Comparison of ENCODE assay signal across 21 cellular contexts in the genomic region with DNA sequence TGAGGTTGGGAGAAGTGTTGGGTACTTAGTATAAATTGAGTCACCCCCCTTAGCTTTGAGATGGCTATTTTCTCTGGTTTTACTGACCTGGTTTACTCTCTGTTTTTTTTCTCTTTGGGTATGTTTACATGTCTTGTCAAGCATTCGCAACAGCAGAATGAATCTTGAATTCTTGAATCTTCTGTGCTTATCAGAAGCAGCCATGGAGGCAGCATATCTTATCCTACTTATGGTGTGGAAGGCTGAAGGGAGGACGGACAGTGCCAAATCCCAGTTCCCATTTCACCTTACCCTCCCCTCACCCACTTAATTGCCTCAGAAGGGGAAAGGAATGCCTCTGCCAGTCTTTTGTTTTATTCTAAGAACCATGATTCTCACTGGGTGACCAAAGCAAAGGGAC. TPM values are rescaled to one million over a fixed set of nuclear protein-coding genes. Genes with fewer than 3 reads are reported as not detected.
DNase-seq lines count a peak whose midpoint lies in the region; ATAC-seq, FAIRE-seq and TF ChIP-seq lines count a peak whose summit lies in the region.
"Had no signal": no experiment of that assay in that cellular context is flagged by ENCODE, and none has a peak within 500 bp of the region (broad histone marks: within the 10 kb centered on the region; RNA-seq: fewer than 3 reads in every experiment).

No MANE protein-coding gene starts in this region.

- no peak for TF ChIP-seq POLR2A in K562 (conservative IDR thresholded peaks at IDR 0.05)

- peaks cover 4% of the 10 kb centered on the region for H3K27me3 Mint-ChIP-seq in GM23338 (ENCODE audit: insufficient read depth, low read depth, poor library complexity)
- H3K27me3 Mint-ChIP-seq in neural progenitor cell (ENCODE audit: insufficient read depth, low read depth), result no peaks in the 10 kb centered on the region

- peaks cover 70% of the 10 kb centered on the region for H4K20me1 ChIP-seq in GM23338 (replicated peaks; ENCODE audit: insufficient read depth)
- H4K20me1 ChIP-seq in Loucy (ENCODE audit: insufficient read depth, low read length, poor library complexity, severe bottlenecking), result peaks cover 76% of the 10 kb centered on the region
- peaks cover 63% of the 10 kb centered on the region for H4K20me1 ChIP-seq in K562 (replicated peaks; ENCODE audit: control insufficient read depth, insufficient read depth, low read length)
- H4K20me1 ChIP-seq in neural progenitor cell (ENCODE audit: low read depth), result peaks cover 83% of the 10 kb centered on the region

- intact Hi-C loops in K562 (cut with micrococcal nuclease), result no loop called here
- intact Hi-C loops in colonic mucosa (cut with DNase I), result no loop called here

- H3K36me3 ChIP-seq in GM23338 (ENCODE audit: insufficient read depth) (no peaks in the 10 kb centered on the region), Loucy (ENCODE audit: insufficient read depth, low read length) (peaks cover 8% of the 10 kb centered on the region; the same call in 1 of the 2 replicates), K562 (ENCODE audit: control insufficient read depth, insufficient read depth, low read length) (peaks cover 71% of the 10 kb centered on the region), neural progenitor cell (no peaks in the 10 kb centered on the region), colonic mucosa (no peaks in the 10 kb centered on the region)

- H3F3A ChIP-seq in GM23338 (replicated peaks; ENCODE audit: low read depth), result no peaks in the 10 kb centered on the region
- no peaks in the 10 kb centered on the region for H3F3A ChIP-seq in Loucy (ENCODE audit: low read depth)
- peaks cover 25% of the 10 kb centered on the region for H3F3A ChIP-seq in neural progenitor cell (ENCODE audit: low read depth)

- no peak for TF ChIP-seq RAD21 in K562 (CRISPR knock-in tag; conservative IDR thresholded peaks at IDR 0.05 in 1 of 2, IDR thresholded peaks at IDR 0.05 in 1 of 2)

- no TSS peak for BruUV-seq in K562 (replicated peaks; lab: Mats Ljungman, UMichigan)

- TF ChIP-seq CTCF in GM23338 (conservative IDR thresholded peaks at IDR 0.05; ENCODE audit: low read depth in 2 of 2), result no peak
- TF ChIP-seq CTCF in Loucy (conservative IDR thresholded peaks at IDR 0.05; ENCODE audit: low read length), result no peak
- TF ChIP-seq CTCF in K562 (IDR thresholded peaks at IDR 0.05 in 2 of 3, conservative IDR thresholded peaks at IDR 0.05 in 1 of 3; ENCODE audit: insufficient read depth in 2 of 3, low read depth in 1 of 3, low read length in 3 of 3), result no peak
- TF ChIP-seq CTCF in neural progenitor cell (IDR thresholded peaks at IDR 0.05), result no peak
- TF ChIP-seq CTCF in colonic mucosa (IDR thresholded peaks at IDR 0.05), result no peak

- H3K4me1 ChIP-seq in GM23338 (ENCODE audit: insufficient read depth), result peaks cover 61% of the 10 kb centered on the region
- H3K4me1 ChIP-seq in Loucy (ENCODE audit: insufficient read depth, low read length, poor library complexity, severe bottlenecking), result peaks cover 47% of the 10 kb centered on the region
- peaks cover 16 to 51% of the 10 kb centered on the region in 2 experiments for H3K4me1 ChIP-seq in K562 (replicated peaks in 1 of 2; ENCODE audit: control insufficient read depth in 2 of 2, insufficient read depth in 2 of 2, low read length in 2 of 2)
- peaks cover 38% of the 10 kb centered on the region for H3K4me1 ChIP-seq in neural progenitor cell
- H3K4me1 ChIP-seq in colonic mucosa, result no peaks in the 10 kb centered on the region

- H3K27me3 ChIP-seq in GM23338 (ENCODE audit: insufficient read depth) (no peaks in the 10 kb centered on the region), Loucy (ENCODE audit: insufficient read depth, low read length, poor library complexity, severe bottlenecking) (no peaks in the 10 kb centered on the region), K562 (ENCODE audit: control insufficient read depth in 2 of 2, insufficient read depth in 2 of 2, low read length in 2 of 2) (no peaks in the 10 kb centered on the region), neural progenitor cell (no peaks in the 10 kb centered on the region), colonic mucosa (no peaks in the 10 kb centered on the region)
- H3K27me3 ChIP-seq: testis had no signal

- H2AFZ ChIP-seq in GM23338 (no peak overlapping the region), Loucy (ENCODE audit: low read length) (no peak overlapping the region), K562 (ENCODE audit: low read depth, low read length) (no peak overlapping the region), neural progenitor cell (replicated peaks) (no peak overlapping the region)

- ATAC-seq in GM23338 (no peak), K562 (no peak), HG02798 (IDR thresholded peaks at IDR 0.05; ENCODE audit: poor library complexity, unreplicated experiment) (no peak)
- ATAC-seq: mucosa of descending colon had no signal

- H3K4me1 Mint-ChIP-seq in GM23338 (peaks cover 54% of the 10 kb centered on the region), neural progenitor cell (peaks cover 26% of the 10 kb centered on the region)

- H3K9me3 ChIP-seq in Loucy (ENCODE audit: insufficient read depth, low read depth, low read length) (no peaks in the 10 kb centered on the region), K562 (replicated peaks; ENCODE audit: control insufficient read depth, insufficient read depth, low read depth, low read length) (no peaks in the 10 kb centered on the region), neural progenitor cell (ENCODE audit: low read depth) (no peaks in the 10 kb centered on the region), colonic mucosa (no peaks in the 10 kb centered on the region)
- H3K9me3 ChIP-seq: mucosa of descending colon, testis had no signal

- H3K9me2 ChIP-seq in GM23338 (ENCODE audit: insufficient read depth) (no peaks in the 10 kb centered on the region), Loucy (replicated peaks; ENCODE audit: low read depth, low read length) (no peaks in the 10 kb centered on the region)

- H3K27ac ChIP-seq in GM23338 (ENCODE audit: low read depth) (peak overlapping the region; percentile 23; the same call in 1 of the 2 replicates), K562 (ENCODE audit: extremely low read depth, low read depth, low read length) (peak overlapping the region; percentile 2; the same call in 1 of the 3 replicates), neural progenitor cell (no peak overlapping the region), colonic mucosa (no peak overlapping the region)
- H3K27ac ChIP-seq: KMS-11, testis had no signal

- H3K9me3 Mint-ChIP-seq in GM23338 (no peaks in the 10 kb centered on the region; the same call in 2 of the 3 replicates), neural progenitor cell (no peaks in the 10 kb centered on the region)

- POLR2A ChIA-PET in K562 (lab: Yijun Ruan, JAX), result interaction anchor here (1.5 to 3.4 kb wide), 2 partner anchors 11 to 30 kb away, joined by 3 to 17 read pairs; no protein-coding TSS in a partner anchor

- H3K4me2 ChIP-seq in GM23338, result peak overlapping the region; percentile 85
- H3K4me2 ChIP-seq in Loucy (ENCODE audit: low read depth, low read length, poor library complexity, severe bottlenecking), result peak overlapping the region; percentile 91
- H3K4me2 ChIP-seq in K562 (ENCODE audit: insufficient read depth, low read length), result peak overlapping the region; percentile 10; the same call in 1 of the 2 replicates
- H3K4me2 ChIP-seq in neural progenitor cell, result peak overlapping the region; percentile 100

- peak; percentile 37 for DNase-seq in GM23338 (ENCODE audit: low spot score)
- peak in 1 of 4 experiments; percentile 50 for DNase-seq in K562 (ENCODE audit: extremely low read depth in 1 of 4, low spot score in 3 of 4)
- peak; percentile 29 for DNase-seq in neural progenitor cell (ENCODE audit: low spot score)
- no peak for DNase-seq in colonic mucosa
- no peak for DNase-seq in activated effector memory CD4-positive, alpha-beta T cell treated with anti-CD3 and anti-CD28 coated beads, Interleukin-2, amount 50 U/mL, for 16 hours
- DNase-seq: activated CD4-positive, alpha-beta T cell treated with anti-CD3 and anti-CD28 coated beads for 48 hours; amygdala; Calu3; mucosa of descending colon; NCI-H1092; NCI-H526 treated with DMSO at 0.1 percent for 48 hours; stimulated activated CD4-positive, alpha-beta T cell treated with anti-CD3 and anti-CD28 coated beads, Interleukin-4, amount 100 ng/mL, for 24 hours; testis had no signal

- H3K9me1 ChIP-seq in K562 (ENCODE audit: control insufficient read depth, insufficient read depth, low read length), result peaks cover 21% of the 10 kb centered on the region

- peaks cover 22% of the 10 kb centered on the region for H3K36me3 Mint-ChIP-seq in GM23338 (ENCODE audit: low read depth)
- peaks cover 7% of the 10 kb centered on the region for H3K36me3 Mint-ChIP-seq in neural progenitor cell

- H3K79me2 ChIP-seq in GM23338 (replicated peaks; ENCODE audit: insufficient read depth), result peaks cover 87% of the 10 kb centered on the region
- peaks cover 86% of the 10 kb centered on the region for H3K79me2 ChIP-seq in Loucy (ENCODE audit: insufficient read depth, low read length)
- peaks cover 96% of the 10 kb centered on the region for H3K79me2 ChIP-seq in K562 (ENCODE audit: control insufficient read depth, insufficient read depth, low read length)
- peaks cover 86% of the 10 kb centered on the region for H3K79me2 ChIP-seq in neural progenitor cell (ENCODE audit: low read depth)

- 0 out of 2 replicates have a peak, but pooled peaks have one; percentile 23 for TF ChIP-seq EP300 in K562 (IDR thresholded peaks at IDR 0.05; ENCODE audit: low read length)

- WGBS in K562 (ENCODE audit: insufficient coverage, low coverage, missing lambda C conversion rate), result 0% methylated on average over 2 of the region's 2 CpGs

- peak overlapping the region; percentile 88 for H3K4me3 ChIP-seq in GM23338
- peak overlapping the region; percentile 88 for H3K4me3 ChIP-seq in Loucy (ENCODE audit: low read length, poor library complexity, severe bottlenecking)
- no peak overlapping the region for H3K4me3 ChIP-seq in K562
- H3K4me3 ChIP-seq in neural progenitor cell, result no peak overlapping the region
- H3K4me3 ChIP-seq in colonic mucosa, result no peak overlapping the region
- H3K4me3 ChIP-seq: mucosa of descending colon, testis had no signal

- peak; percentile 59 for FAIRE-seq in K562 (lab: Jason Lieb, UNC)
- FAIRE-seq: endometrium, G401.6 had no signal

- in situ Hi-C loops in K562 (cut with MboI), result no loop called here

- H3K27ac Mint-ChIP-seq in GM23338 (peak overlapping the region; percentile 86; the same call in 1 of the 2 replicates), neural progenitor cell (no peak overlapping the region)

- H3K9ac ChIP-seq in Loucy (ENCODE audit: low read depth, low read length, poor library complexity, severe bottlenecking) (no peak overlapping the region), K562 (ENCODE audit: insufficient read depth in 1 of 2, low read depth in 2 of 2, low read length in 2 of 2) (no peak overlapping the region; a peak in 1 of 4 replicates), neural progenitor cell (no peak overlapping the region), colonic mucosa (ENCODE audit: low read depth in 2 of 2, low read length in 2 of 2) (no peak overlapping the region)
- H3K9ac ChIP-seq: KMS-11 had no signal

- CTCF ChIA-PET in K562 (lab: Yijun Ruan, JAX; ENCODE audit: low intra/inter-chr PET ratio), result no interaction called here

- H3K4me3 Mint-ChIP-seq in GM23338 (peak overlapping the region; percentile 36; the same call in 1 of the 3 replicates), neural progenitor cell (no peak overlapping the region)

RNA-seq across cellular contexts. Expression of gene SND1, which starts 3.7 kb away (rescaled TPM):
- 236 and 254 TPM in 2 replicates for total RNA-seq in GM23338 (2014; rRNA removed; shearing (Covaris generic))
- polyA plus RNA-seq in GM23338 (2016; fragmentation: Nextera tagmentation; extraction: Ambion mirVana) (107 and 112 TPM in 2 replicates), K562 (2011; rRNA removed) (164 and 203 TPM in 2 replicates), K562 (2014; fragmentation: Illumina TruSeq; extraction: Trizol) (191 and 200 TPM in 2 replicates), K562 (2014; fragmentation: Nextera tagmentation; extraction: Ambion mirVana) (10 to 100 TPM; 46.5 to 87.6 TPM), K562 (2014; rRNA removed) (143 and 157 TPM in 2 replicates)
- 728 and 962 TPM in 2 replicates for total RNA-seq in K562 (2011; cell fraction: chromatin; rRNA removed; ENCODE audit: low replicate concordance)
- 223 and 275 TPM in 2 replicates for total RNA-seq in K562 (2011; cell fraction: nucleolus; rRNA removed)
- total RNA-seq in K562 (2011; cell fraction: nucleoplasm; rRNA removed), result 410 and 447 TPM in 2 replicates
- total RNA-seq in K562 (2014; rRNA removed) (197 and 206 TPM in 2 replicates), K562 (2014; rRNA removed; fragmentation: Illumina TruSeq; extraction: Trizol) (158 and 173 TPM in 2 replicates), K562 (2015; rRNA removed; fragmentation: Illumina TruSeq; extraction: Trizol) (211 and 215 TPM in 2 replicates), K562 (2021) (307 and 314 TPM in 2 replicates), neural progenitor cell (ENCODE audit: low replicate concordance) (146 and 154 TPM in 2 replicates), colonic mucosa (100 to 1,000 TPM; 134 to 163 TPM)
- polyA plus RNA-seq in K562 (2011; cell fraction: cytosol; rRNA removed), result 159 and 180 TPM in 2 replicates
- polyA plus RNA-seq in K562 (2011; cell fraction: nucleus; rRNA removed), result 130 and 146 TPM in 2 replicates
- 220 and 458 TPM in 2 replicates for polyA plus RNA-seq in K562 (2012)
- 438 and 467 TPM in 2 replicates for polyA minus RNA-seq in K562 (2011; rRNA and poly(A)+ RNA removed)
- polyA minus RNA-seq in K562 (2011; cell fraction: cytosol; rRNA and poly(A)+ RNA removed), result 214 and 244 TPM in 2 replicates
- polyA minus RNA-seq in K562 (2011; cell fraction: nucleus; rRNA and poly(A)+ RNA removed), result 190 and 337 TPM in 2 replicates

RNA-seq across cellular contexts. Expression of gene PAX4, which starts 37.8 kb away (rescaled TPM):
- not detected in 2 replicates for total RNA-seq in GM23338 (2014; rRNA removed; shearing (Covaris generic))
- not detected in 2 replicates for polyA plus RNA-seq in GM23338 (2016; fragmentation: Nextera tagmentation; extraction: Ambion mirVana)
- total RNA-seq in K562 (2011; cell fraction: chromatin; rRNA removed; ENCODE audit: low replicate concordance), result not detected in 2 replicates
- not detected in 2 replicates for total RNA-seq in K562 (2011; cell fraction: nucleolus; rRNA removed)
- total RNA-seq in K562 (2011; cell fraction: nucleoplasm; rRNA removed), result not detected in 2 replicates
- total RNA-seq in K562 (2014; rRNA removed), result not detected in 2 replicates
- not detected in 2 replicates for total RNA-seq in K562 (2014; rRNA removed; fragmentation: Illumina TruSeq; extraction: Trizol)
- total RNA-seq in K562 (2015; rRNA removed; fragmentation: Illumina TruSeq; extraction: Trizol), result not detected in 2 replicates
- not detected in 2 replicates for total RNA-seq in K562 (2021)
- polyA plus RNA-seq in K562 (2011; rRNA removed), result not detected in 2 replicates
- not detected in 2 replicates for polyA plus RNA-seq in K562 (2011; cell fraction: cytosol; rRNA removed)
- polyA plus RNA-seq in K562 (2011; cell fraction: nucleus; rRNA removed), result not detected in 2 replicates
- not detected in 2 replicates for polyA plus RNA-seq in K562 (2012)
- polyA plus RNA-seq in K562 (2014; fragmentation: Illumina TruSeq; extraction: Trizol), result not detected in 2 replicates
- polyA plus RNA-seq in K562 (2014; fragmentation: Nextera tagmentation; extraction: Ambion mirVana), result not detected
- polyA plus RNA-seq in K562 (2014; rRNA removed), result not detected in 2 replicates
- not detected in 2 replicates for polyA minus RNA-seq in K562 (2011; rRNA and poly(A)+ RNA removed)
- not detected in 2 replicates for polyA minus RNA-seq in K562 (2011; cell fraction: cytosol; rRNA and poly(A)+ RNA removed)
- not detected in 2 replicates for polyA minus RNA-seq in K562 (2011; cell fraction: nucleus; rRNA and poly(A)+ RNA removed)
- not detected in 2 replicates for total RNA-seq in neural progenitor cell (ENCODE audit: low replicate concordance)
- total RNA-seq in colonic mucosa, result under 1 TPM; 0.67 to 0.88 TPM
- total RNA-seq: Calu3, fibroblast of villous mesenchyme, osteocyte, skeletal muscle tissue had no signal

Comparison
In these comparisons a context has a peak if more than half of its experiments do, and no peak if none do; other contexts are left out.
1. DNase-seq: peak in GM23338 (single experiment) and neural progenitor cell (single experiment); none in colonic mucosa (single experiment) and activated effector memory CD4-positive, alpha-beta T cell treated with anti-CD3 and anti-CD28 coated beads, Interleukin-2, amount 50 U/mL, for 16 hours (single experiment).
2. H3K27ac ChIP-seq: peak in GM23338 (single experiment) and K562 (single experiment); none in neural progenitor cell (single experiment) and colonic mucosa (single experiment).
3. H3K4me2 ChIP-seq: peak in every context shown above with its lines; median percentile 100 in neural progenitor cell; 91 in Loucy; 85 in GM23338; 10 in K562.
4. H3K4me3 ChIP-seq: peak in GM23338 (single experiment) and Loucy (single experiment); none in K562 (single experiment), neural progenitor cell (single experiment) and colonic mucosa (single experiment).